30 cellular contexts compared by ENCODE assay signal in genomic region chr13:110256126-110256905, GRCh38. TPM values are rescaled to one million over a fixed set of nuclear protein-coding genes. Genes with fewer than 3 reads are reported as not detected.
DNase-seq lines count a peak whose midpoint lies in the region; ATAC-seq and TF ChIP-seq lines count a peak whose summit lies in the region.
"Had no signal": no experiment of that assay in that cellular context is flagged by ENCODE, and none has a peak within 500 bp of the region (broad histone marks: within the 10 kb centered on the region; RNA-seq: fewer than 3 reads in every experiment).

No MANE protein-coding gene starts in this region.

- DNase-seq in RWPE1 (ENCODE audit: low spot score) (no peak), endothelial cell (ENCODE audit: low spot score) (no peak), nephron progenitor cell (no peak), thoracic aorta (ENCODE audit: low spot score) (no peak), HT-29 (ENCODE audit: low spot score) (no peak)
- DNase-seq: activated CD4-positive, alpha-beta T cell treated with anti-CD3 and anti-CD28 coated beads for 1 hour; activated naive CD4-positive, alpha-beta T cell treated with Interleukin-2 at 50 U/mL for 16 hours; activated T-cell treated with anti-CD3 and anti-CD28 coated beads, Interleukin-2, amount 50 U/mL, for 48 hours; C1 segment of cervical spinal cord; central memory CD4-positive, alpha-beta T cell; dorsolateral prefrontal cortex; kidney; natural killer cell; NCI-H1092 treated with DMSO at 0.1 percent for 48 hours; NCI-H1930; NCI-H345; OCI-M1; pancreas; SHP77 treated with DMSO at 0.1 percent for 48 hours; stimulated activated CD4-positive, alpha-beta T cell treated with anti-CD3 and anti-CD28 coated beads, Interleukin-2, amount 100 ng/mL, for 48 hours; T-helper 1 cell had no signal

- H3K27ac ChIP-seq in RWPE1 (peak overlapping the region; percentile 53), thoracic aorta (peak overlapping the region; percentile 90 to 99)
- H3K27ac ChIP-seq: pancreas, skin epidermis had no signal

- H3K36me3 Mint-ChIP-seq in endothelial cell (ENCODE audit: low read depth, unreplicated experiment) (peaks cover 59% of the 10 kb centered on the region), nephron progenitor cell (ENCODE audit: low read depth) (peaks cover 15% of the 10 kb centered on the region)
- H3K36me3 Mint-ChIP-seq: memory B cell, natural killer cell had no signal

- TF ChIP-seq CTCF in RWPE1 (conservative IDR thresholded peaks at IDR 0.05; ENCODE audit: low read depth) (no peak), endothelial cell (IDR thresholded peaks at IDR 0.05; ENCODE audit: unreplicated experiment) (no peak), nephron progenitor cell (IDR thresholded peaks at IDR 0.05) (no peak), thoracic aorta (IDR thresholded peaks at IDR 0.05) (no peak)

- peak overlapping the region; percentile 2 for H3K4me3 ChIP-seq in thoracic aorta
- H3K4me3 ChIP-seq: dorsolateral prefrontal cortex, GM23338, pancreas, skin epidermis had no signal

- H3K27ac Mint-ChIP-seq in endothelial cell (ENCODE audit: unreplicated experiment) (peak overlapping the region; percentile 80), nephron progenitor cell (peak overlapping the region; percentile 33)
- H3K27ac Mint-ChIP-seq: GM23338; memory B cell; stimulated activated naive CD8-positive, alpha-beta T cell treated with anti-CD3 and anti-CD28 coated beads, Interleukin-15, Interleukin-2, amounts not matched to agents 100 ng/mL and 50 ng/mL, for 24 hours had no signal

- no peaks in the 10 kb centered on the region for H3K36me3 ChIP-seq in thoracic aorta
- H3K36me3 ChIP-seq: pancreas had no signal

- no peaks in the 10 kb centered on the region for H3K9me3 ChIP-seq in thoracic aorta
- H3K9me3 ChIP-seq: pancreas had no signal

- H3K4me1 ChIP-seq in thoracic aorta (ENCODE audit: control insufficient read depth in 1 of 2, low read depth in 2 of 2): peaks cover 44 to 74% of the 10 kb centered on the region in 2 donors

- H3K9me3 Mint-ChIP-seq in endothelial cell (ENCODE audit: unreplicated experiment) (peaks cover 14% of the 10 kb centered on the region), nephron progenitor cell (no peaks in the 10 kb centered on the region)
- H3K9me3 Mint-ChIP-seq: GM23338, natural killer cell had no signal

- peak overlapping the region; percentile 4 for H3K4me3 Mint-ChIP-seq in endothelial cell (ENCODE audit: unreplicated experiment)
- H3K4me3 Mint-ChIP-seq in nephron progenitor cell: no peak overlapping the region
- H3K4me3 Mint-ChIP-seq: GM23338; memory B cell; natural killer cell; stimulated activated naive CD8-positive, alpha-beta T cell treated with anti-CD3 and anti-CD28 coated beads, Interleukin-15, Interleukin-2, amounts not matched to agents 100 ng/mL and 50 ng/mL, for 24 hours had no signal

- peaks cover 46% of the 10 kb centered on the region for H3K4me1 Mint-ChIP-seq in endothelial cell (ENCODE audit: unreplicated experiment)
- H3K4me1 Mint-ChIP-seq in nephron progenitor cell: peaks cover 18% of the 10 kb centered on the region

- H3K27me3 Mint-ChIP-seq in endothelial cell (ENCODE audit: unreplicated experiment) (peaks cover 16% of the 10 kb centered on the region), nephron progenitor cell (ENCODE audit: low read depth, poor library complexity) (no peaks in the 10 kb centered on the region)

- ATAC-seq in thoracic aorta (ENCODE audit: insufficient number of reproducible peaks, low FRiP score, low read depth) (no peak), GM18868 (IDR thresholded peaks at IDR 0.05; ENCODE audit: unreplicated experiment) (no peak), HG02588 (IDR thresholded peaks at IDR 0.05; ENCODE audit: unreplicated experiment) (no peak), HG03280 (IDR thresholded peaks at IDR 0.05; ENCODE audit: unreplicated experiment) (no peak)
- ATAC-seq: GM23338, HepG2, natural killer cell, pancreas had no signal

- peaks cover 5% of the 10 kb centered on the region for H3K27me3 ChIP-seq in thoracic aorta (replicated peaks; ENCODE audit: insufficient read depth)
- H3K27me3 ChIP-seq: dorsolateral prefrontal cortex, pancreas had no signal

- CTCF ChIA-PET in RWPE1 (lab: Yijun Ruan, JAX): no interaction called here

- POLR2A ChIA-PET in RWPE1 (lab: Yijun Ruan, JAX; ENCODE audit: low non-redundant PET): no interaction called here

RNA-seq across cellular contexts. Expression of gene COL4A1, which starts 50.6 kb away (rescaled TPM):
- 2,720 TPM for total RNA-seq in endothelial cell (ENCODE audit: unreplicated experiment)
- total RNA-seq in thoracic aorta: 100 to 1,000 TPM; 505 to 852 TPM
- total RNA-seq in HT-29 (2014; rRNA removed; shearing (Covaris generic)): 0.10 and 0.29 TPM in 2 replicates
- total RNA-seq: activated CD8-positive, alpha-beta memory T cell treated with anti-CD3 and anti-CD28 coated beads for 36 hours; HepG2; natural killer cell had no signal

RNA-seq across cellular contexts. Expression of gene COL4A2, which starts 50.8 kb away (rescaled TPM):
- total RNA-seq in endothelial cell (ENCODE audit: unreplicated experiment) (1,556 TPM), thoracic aorta (1,000 to 10,000 TPM in 1 of 2 donors, 100 to 1,000 TPM in 1; 999 to 1,135 TPM)
- total RNA-seq in HT-29 (2014; rRNA removed; shearing (Covaris generic)): 38.4 and 44.2 TPM in 2 replicates
- total RNA-seq: activated CD8-positive, alpha-beta memory T cell treated with anti-CD3 and anti-CD28 coated beads for 36 hours; natural killer cell had no signal

Comparison
In these comparisons a context has a peak if more than half of its experiments do, and no peak if none do; other contexts are left out.
1. RNA of gene COL4A1, which starts 50.6 kb away (total RNA-seq): 2,720 TPM in endothelial cell (single experiment) and 505 to 852 TPM in thoracic aorta; 0.10 to 0.29 TPM in HT-29; every median in the first group is over 100 times any median in the second.
2. RNA of gene COL4A2, which starts 50.8 kb away (total RNA-seq): 1,556 TPM in endothelial cell (single experiment) and 999 to 1,135 TPM in thoracic aorta; 38.4 to 44.2 TPM in HT-29; every median in the first group is over 10 times any median in the second.